Comparison of ENCODE assay signal across 26 cellular contexts in genomic region chr1:174580801-174581200, GRCh38.
"Had no signal": no experiment of that assay in that cellular context is flagged by ENCODE, and none has a peak within 500 bp of the region (broad histone marks: within the 10 kb centered on the region; RNA-seq: fewer than 3 reads in every experiment).

No MANE protein-coding gene starts in this region.

- H3K4me1 ChIP-seq: left lung, lower lobe of right lung, pancreas, prostate gland, spleen, suprapubic skin, tibial artery, upper lobe of right lung had no signal

- ATAC-seq: left colon; left lung; lower lobe of right lung; pancreas; right cardiac atrium; sciatic nerve; stimulated activated effector memory CD8-positive, alpha-beta T cell treated with anti-CD3 and anti-CD28 coated beads, Interleukin-12 subunit alpha, Interleukin-12 subunit beta, amount 100 ng/mL, for 72 hours; upper lobe of right lung had no signal

- DNase-seq: hypothalamus; immature natural killer cell; kidney; left colon; left lung; lower lobe of right lung; mammary epithelial cell; mesenchymal stem cell; naive B cell; nucleus accumbens; pancreas; posterior cingulate gyrus; retina; right cardiac atrium; small intestine; spleen; stimulated activated CD4-positive, alpha-beta T cell treated with anti-CD3 and anti-CD28 coated beads, Interleukin-4, amount 100 ng/mL, for 24 hours; stimulated activated naive CD4-positive, alpha-beta T cell; tibial artery; trophoblast cell; upper lobe of right lung had no signal

- H3K4me3 ChIP-seq: left lung, lower lobe of right lung, pancreas, prostate gland, spleen, suprapubic skin, thoracic aorta, tibial artery, upper lobe of right lung had no signal

- H3K27ac ChIP-seq: left lung, lower lobe of right lung, pancreas, prostate gland, spleen, suprapubic skin, thoracic aorta, tibial artery, upper lobe of right lung had no signal

- H3K27me3 ChIP-seq: left lung, pancreas, spleen, suprapubic skin, tibial artery, upper lobe of right lung had no signal

- H3K36me3 ChIP-seq: left lung, lower lobe of right lung, pancreas, prostate gland, suprapubic skin, thoracic aorta, upper lobe of right lung had no signal

- H3K9me3 ChIP-seq: pancreas, prostate gland had no signal
